ENCODE assay signal across 1 cellular context in the genomic region with DNA sequence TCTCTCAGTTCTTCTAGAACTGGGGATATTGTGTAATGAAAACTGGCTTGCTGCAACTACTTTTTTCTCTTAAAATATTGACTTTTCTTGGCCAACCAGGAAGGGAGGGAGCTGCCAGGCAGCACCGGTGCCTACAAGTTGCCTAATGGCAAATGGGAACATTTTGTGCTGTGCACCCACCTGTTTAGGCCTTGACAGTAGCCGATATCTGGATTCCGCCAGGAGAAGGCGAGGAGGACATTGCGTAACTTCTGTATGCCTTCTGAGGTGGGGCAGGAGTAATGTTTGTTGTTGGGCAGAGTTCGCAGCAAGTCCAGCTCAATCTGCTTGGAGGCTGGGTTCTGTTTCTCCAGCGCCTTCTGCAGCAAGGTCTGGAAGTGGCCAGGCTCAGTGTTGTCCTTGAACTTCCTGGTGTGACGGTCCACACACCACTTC.
A peak's percentile ranks its signal among the peaks of the same experiment; 100 is the strongest.
TF ChIP-seq lines count a peak whose summit lies in the region.

No MANE protein-coding gene starts in this region.

TF ChIP-seq in HepG2, 621 proteins besides CTCF, POLR2A, EP300 and RAD21 (continued from another document):
- 0 out of 2 replicates have a peak, but pooled peaks have one; percentile 38 for TF ChIP-seq MIER2 (CRISPR knock-in tag; IDR thresholded peaks at IDR 0.05)
- no peak for TF ChIP-seq CBX1 (IDR thresholded peaks at IDR 0.05; ENCODE audit: low read depth)
